ENCODE assay signal across 1 cellular context in the genomic region with DNA sequence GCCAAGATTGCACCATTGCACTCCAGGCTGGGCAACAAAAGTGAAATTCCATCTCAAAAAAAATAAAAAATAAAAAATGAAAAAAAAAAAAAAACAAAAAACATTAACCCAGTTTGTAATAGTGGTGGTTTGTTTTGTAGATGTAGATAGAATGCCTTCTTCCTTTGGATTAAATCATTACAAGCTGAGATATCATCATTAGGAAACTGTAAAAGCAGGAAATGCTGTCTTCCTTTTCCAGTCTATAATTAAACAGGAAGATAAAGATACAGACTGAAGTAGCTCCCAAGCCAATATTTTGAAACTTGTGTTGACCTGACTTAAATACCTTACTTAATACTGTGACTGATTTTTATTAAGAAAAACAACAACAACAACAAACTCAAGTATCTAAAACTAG.
TF ChIP-seq lines count a peak whose summit lies in the region.

No MANE protein-coding gene starts in this region.

TF ChIP-seq in HepG2, 621 proteins besides CTCF, POLR2A, EP300 and RAD21 (continued from another document):
- TF ChIP-seq TFDP1 (CRISPR knock-in tag; IDR thresholded peaks at IDR 0.05; ENCODE audit: borderline replicate concordance) (no peak), ZNF746 (CRISPR knock-in tag; IDR thresholded peaks at IDR 0.05) (no peak), ZNF280B (CRISPR knock-in tag; IDR thresholded peaks at IDR 0.05; ENCODE audit: borderline replicate concordance) (no peak), NBN (conservative IDR thresholded peaks at IDR 0.05) (no peak), TOE1 (CRISPR knock-in tag; IDR thresholded peaks at IDR 0.05) (no peak), TSC22D2 (CRISPR knock-in tag; IDR thresholded peaks at IDR 0.05; ENCODE audit: borderline replicate concordance) (no peak), ZNF644 (CRISPR knock-in tag; IDR thresholded peaks at IDR 0.05; ENCODE audit: low read depth) (no peak), ZNF329 (CRISPR knock-in tag; IDR thresholded peaks at IDR 0.05; ENCODE audit: low read depth) (no peak), MYNN (CRISPR knock-in tag; IDR thresholded peaks at IDR 0.05; ENCODE audit: low read depth) (no peak), ATF7-NPFF (CRISPR knock-in tag; IDR thresholded peaks at IDR 0.05; ENCODE audit: low read depth) (no peak), SOX13 (IDR thresholded peaks at IDR 0.05) (no peak), SOX13 (CRISPR knock-in tag; conservative IDR thresholded peaks at IDR 0.05 in 1 of 2, IDR thresholded peaks at IDR 0.05 in 1 of 2) (no peak)
